Comparison of ENCODE assay signal across 27 cellular contexts in genomic region chr12:3416670-3417069, GRCh38.
"Had no signal": no experiment of that assay in that cellular context is flagged by ENCODE, and none has a peak within 500 bp of the region (broad histone marks: within the 10 kb centered on the region; RNA-seq: fewer than 3 reads in every experiment).

No MANE protein-coding gene starts in this region.

- H3K4me1 ChIP-seq: esophagus squamous epithelium, gastrocnemius medialis, lower lobe of right lung had no signal

- ATAC-seq: esophagus mucosa, gastrocnemius medialis, heart left ventricle, left colon, left lobe of liver, lower lobe of right lung, mucosa of descending colon had no signal

- H3K4me3 ChIP-seq: coronary artery, dorsolateral prefrontal cortex, esophagus squamous epithelium, gastrocnemius medialis, heart left ventricle, hepatocyte, left ventricle myocardium inferior, lower lobe of right lung, mucosa of descending colon had no signal

- H3K9me3 ChIP-seq: esophagus squamous epithelium, gastrocnemius medialis, lower lobe of right lung, mucosa of descending colon had no signal

- DNase-seq: dermis blood vessel endothelial cell; dorsolateral prefrontal cortex; effector CD4-positive, alpha-beta T cell; effector memory CD4-positive, alpha-beta T cell; erythroblast; esophagus squamous epithelium; foreskin fibroblast; foreskin melanocyte; gastrocnemius medialis; heart left ventricle; hypothalamus; immature natural killer cell; islet precursor cell; kidney; kidney glomerular epithelial cell; left colon; left ventricle myocardium inferior; lower lobe of right lung; mesenchymal stem cell; mucosa of descending colon had no signal

- FAIRE-seq: colon, endometrium, kidney had no signal

- H3K27ac ChIP-seq: coronary artery, dorsolateral prefrontal cortex, epithelial cell of prostate, esophagus squamous epithelium, gastrocnemius medialis, heart left ventricle, hepatocyte, left ventricle myocardium inferior, lower lobe of right lung had no signal

- H3K36me3 ChIP-seq: esophagus squamous epithelium, gastrocnemius medialis, heart left ventricle, left ventricle myocardium inferior, lower lobe of right lung had no signal
